In the genomic region with DNA sequence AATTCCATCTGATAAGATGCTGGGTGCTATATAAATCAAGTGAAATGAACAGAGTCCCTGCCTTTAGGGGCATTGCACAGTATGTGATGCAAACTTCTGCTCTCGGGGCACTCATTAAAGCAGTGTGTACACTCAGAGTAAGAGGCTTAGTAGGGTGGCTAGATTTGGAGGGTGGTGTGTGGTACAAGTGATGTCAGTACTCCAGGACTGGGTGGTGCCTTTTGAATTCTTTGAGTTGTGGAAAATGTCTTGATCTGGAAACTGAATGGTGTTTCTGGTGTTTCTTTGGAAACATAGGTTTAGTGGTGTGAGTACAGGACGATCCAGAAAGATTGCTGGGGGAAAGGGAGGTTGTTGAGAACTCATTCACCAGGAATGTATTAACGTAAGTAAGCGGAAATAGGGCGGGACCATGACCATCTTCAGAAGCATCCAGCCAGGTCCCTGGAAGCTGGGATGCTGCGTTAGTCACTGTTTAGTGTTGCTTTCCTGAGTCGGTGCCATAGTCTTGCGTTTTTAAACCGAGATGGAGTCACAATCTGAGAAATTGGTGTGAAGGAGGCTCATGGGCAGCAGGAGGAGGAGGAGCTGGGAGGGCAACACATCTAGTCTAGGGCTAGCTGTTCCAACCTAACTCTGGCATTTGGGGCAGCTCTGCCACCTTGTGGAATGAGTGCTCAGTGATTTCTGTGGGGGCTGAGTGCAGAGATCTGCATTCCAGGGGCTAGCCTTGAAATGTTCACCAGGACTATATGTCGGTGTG, we compare ENCODE assay signal across 1 cellular context.
TF ChIP-seq lines count a peak whose summit lies in the region.

No MANE protein-coding gene starts in this region.

TF ChIP-seq in GM23338, 12 proteins besides CTCF, POLR2A, EP300 and RAD21 (continued from another document):
- TF ChIP-seq, protein P1, sequence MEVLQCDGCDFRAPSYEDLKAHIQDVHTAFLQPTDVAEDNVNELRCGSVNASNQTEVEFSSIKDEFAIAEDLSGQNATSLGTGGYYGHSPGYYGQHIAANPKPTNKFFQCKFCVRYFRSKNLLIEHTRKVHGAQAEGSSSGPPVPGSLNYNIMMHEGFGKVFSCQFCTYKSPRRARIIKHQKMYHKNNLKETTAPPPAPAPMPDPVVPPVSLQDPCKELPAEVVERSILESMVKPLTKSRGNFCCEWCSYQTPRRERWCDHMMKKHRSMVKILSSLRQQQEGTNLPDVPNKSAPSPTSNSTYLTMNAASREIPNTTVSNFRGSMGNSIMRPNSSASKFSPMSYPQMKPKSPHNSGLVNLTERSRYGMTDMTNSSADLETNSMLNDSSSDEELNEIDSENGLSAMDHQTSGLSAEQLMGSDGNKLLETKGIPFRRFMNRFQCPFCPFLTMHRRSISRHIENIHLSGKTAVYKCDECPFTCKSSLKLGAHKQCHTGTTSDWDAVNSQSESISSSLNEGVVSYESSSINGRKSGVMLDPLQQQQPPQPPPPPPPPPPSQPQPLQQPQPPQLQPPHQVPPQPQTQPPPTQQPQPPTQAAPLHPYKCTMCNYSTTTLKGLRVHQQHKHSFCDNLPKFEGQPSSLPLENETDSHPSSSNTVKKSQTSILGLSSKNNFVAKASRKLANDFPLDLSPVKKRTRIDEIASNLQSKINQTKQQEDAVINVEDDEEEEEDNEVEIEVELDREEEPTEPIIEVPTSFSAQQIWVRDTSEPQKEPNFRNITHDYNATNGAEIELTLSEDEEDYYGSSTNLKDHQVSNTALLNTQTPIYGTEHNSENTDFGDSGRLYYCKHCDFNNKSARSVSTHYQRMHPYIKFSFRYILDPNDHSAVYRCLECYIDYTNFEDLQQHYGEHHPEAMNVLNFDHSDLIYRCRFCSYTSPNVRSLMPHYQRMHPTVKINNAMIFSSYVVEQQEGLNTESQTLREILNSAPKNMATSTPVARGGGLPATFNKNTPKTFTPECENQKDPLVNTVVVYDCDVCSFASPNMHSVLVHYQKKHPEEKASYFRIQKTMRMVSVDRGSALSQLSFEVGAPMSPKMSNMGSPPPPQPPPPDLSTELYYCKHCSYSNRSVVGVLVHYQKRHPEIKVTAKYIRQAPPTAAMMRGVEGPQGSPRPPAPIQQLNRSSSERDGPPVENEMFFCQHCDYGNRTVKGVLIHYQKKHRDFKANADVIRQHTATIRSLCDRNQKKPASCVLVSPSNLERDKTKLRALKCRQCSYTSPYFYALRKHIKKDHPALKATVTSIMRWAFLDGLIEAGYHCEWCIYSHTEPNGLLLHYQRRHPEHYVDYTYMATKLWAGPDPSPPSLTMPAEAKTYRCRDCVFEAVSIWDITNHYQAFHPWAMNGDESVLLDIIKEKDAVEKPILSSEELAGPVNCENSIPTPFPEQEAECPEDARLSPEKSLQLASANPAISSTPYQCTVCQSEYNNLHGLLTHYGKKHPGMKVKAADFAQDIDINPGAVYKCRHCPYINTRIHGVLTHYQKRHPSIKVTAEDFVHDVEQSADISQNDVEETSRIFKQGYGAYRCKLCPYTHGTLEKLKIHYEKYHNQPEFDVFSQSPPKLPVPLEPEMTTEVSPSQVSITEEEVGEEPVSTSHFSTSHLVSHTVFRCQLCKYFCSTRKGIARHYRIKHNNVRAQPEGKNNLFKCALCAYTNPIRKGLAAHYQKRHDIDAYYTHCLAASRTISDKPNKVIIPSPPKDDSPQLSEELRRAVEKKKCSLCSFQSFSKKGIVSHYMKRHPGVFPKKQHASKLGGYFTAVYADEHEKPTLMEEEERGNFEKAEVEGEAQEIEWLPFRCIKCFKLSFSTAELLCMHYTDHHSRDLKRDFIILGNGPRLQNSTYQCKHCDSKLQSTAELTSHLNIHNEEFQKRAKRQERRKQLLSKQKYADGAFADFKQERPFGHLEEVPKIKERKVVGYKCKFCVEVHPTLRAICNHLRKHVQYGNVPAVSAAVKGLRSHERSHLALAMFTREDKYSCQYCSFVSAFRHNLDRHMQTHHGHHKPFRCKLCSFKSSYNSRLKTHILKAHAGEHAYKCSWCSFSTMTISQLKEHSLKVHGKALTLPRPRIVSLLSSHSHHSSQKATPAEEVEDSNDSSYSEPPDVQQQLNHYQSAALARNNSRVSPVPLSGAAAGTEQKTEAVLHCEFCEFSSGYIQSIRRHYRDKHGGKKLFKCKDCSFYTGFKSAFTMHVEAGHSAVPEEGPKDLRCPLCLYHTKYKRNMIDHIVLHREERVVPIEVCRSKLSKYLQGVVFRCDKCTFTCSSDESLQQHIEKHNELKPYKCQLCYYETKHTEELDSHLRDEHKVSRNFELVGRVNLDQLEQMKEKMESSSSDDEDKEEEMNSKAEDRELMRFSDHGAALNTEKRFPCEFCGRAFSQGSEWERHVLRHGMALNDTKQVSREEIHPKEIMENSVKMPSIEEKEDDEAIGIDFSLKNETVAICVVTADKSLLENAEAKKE (CRISPR knock-in tag; IDR thresholded peaks at IDR 0.05) = no peak
- TF ChIP-seq ZNF331 (CRISPR knock-in tag; IDR thresholded peaks at IDR 0.05; ENCODE audit: low read depth) (no peak), STAT1 (IDR thresholded peaks at IDR 0.05; ENCODE audit: unreplicated experiment) (no peak)
- TF ChIP-seq, protein P2, sequence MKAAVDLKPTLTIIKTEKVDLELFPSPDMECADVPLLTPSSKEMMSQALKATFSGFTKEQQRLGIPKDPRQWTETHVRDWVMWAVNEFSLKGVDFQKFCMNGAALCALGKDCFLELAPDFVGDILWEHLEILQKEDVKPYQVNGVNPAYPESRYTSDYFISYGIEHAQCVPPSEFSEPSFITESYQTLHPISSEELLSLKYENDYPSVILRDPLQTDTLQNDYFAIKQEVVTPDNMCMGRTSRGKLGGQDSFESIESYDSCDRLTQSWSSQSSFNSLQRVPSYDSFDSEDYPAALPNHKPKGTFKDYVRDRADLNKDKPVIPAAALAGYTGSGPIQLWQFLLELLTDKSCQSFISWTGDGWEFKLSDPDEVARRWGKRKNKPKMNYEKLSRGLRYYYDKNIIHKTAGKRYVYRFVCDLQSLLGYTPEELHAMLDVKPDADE (IDR thresholded peaks at IDR 0.05) = no peak
TF ChIP-seq in GM23338: peak in this region for 0.
